1 cellular context compared by ENCODE assay signal in the genomic region with DNA sequence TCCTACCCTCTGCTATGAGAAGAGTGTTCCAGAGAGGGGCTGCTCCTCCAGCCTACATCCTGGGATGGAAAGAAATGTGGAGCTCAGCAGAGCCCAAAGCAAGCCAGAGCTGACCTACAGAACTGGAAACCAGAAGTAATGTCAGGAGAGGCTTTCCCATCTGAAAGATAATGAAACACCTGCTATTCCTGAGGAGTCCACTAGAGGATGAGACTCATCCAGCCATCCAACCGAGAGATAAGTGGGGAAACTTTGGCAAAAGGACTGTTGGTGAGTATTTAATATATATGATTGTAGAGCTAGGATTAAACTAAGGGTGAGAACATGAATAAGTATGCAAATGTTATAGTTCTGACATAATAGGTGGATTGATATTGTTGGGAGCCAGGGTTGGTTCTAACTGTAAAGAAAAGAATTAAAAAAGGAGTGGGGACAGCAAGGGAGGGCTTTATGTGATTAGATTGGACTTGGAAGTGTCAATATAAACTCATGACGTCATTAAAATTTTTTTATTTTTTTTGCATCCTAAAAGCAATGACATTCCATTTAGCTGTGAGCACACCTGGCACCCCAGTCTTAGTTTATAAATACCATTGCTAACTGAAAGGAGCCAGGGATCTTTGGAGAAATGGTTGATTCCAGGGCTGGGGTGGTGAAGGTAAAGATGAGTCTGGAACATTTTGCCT.
TF ChIP-seq lines count a peak whose summit lies in the region.

No MANE protein-coding gene starts in this region.

TF ChIP-seq in A549, 52 proteins besides CTCF, POLR2A, EP300 and RAD21 (continued from another document):
- no peak for TF ChIP-seq MYC (IDR thresholded peaks at IDR 0.05; ENCODE audit: borderline replicate concordance, low read length)
- no peak for TF ChIP-seq KDM1A (IDR thresholded peaks at IDR 0.05; ENCODE audit: low read depth)
- TF ChIP-seq, protein P1, sequence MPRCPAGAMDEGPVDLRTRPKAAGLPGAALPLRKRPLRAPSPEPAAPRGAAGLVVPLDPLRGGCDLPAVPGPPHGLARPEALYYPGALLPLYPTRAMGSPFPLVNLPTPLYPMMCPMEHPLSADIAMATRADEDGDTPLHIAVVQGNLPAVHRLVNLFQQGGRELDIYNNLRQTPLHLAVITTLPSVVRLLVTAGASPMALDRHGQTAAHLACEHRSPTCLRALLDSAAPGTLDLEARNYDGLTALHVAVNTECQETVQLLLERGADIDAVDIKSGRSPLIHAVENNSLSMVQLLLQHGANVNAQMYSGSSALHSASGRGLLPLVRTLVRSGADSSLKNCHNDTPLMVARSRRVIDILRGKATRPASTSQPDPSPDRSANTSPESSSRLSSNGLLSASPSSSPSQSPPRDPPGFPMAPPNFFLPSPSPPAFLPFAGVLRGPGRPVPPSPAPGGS (IDR thresholded peaks at IDR 0.05): no peak
